Comparison of ENCODE assay signal across 17 cellular contexts in genomic region chr1:22794691-22795090, GRCh38.
DNase-seq lines count a peak whose midpoint lies in the region; ATAC-seq, FAIRE-seq and TF ChIP-seq lines count a peak whose summit lies in the region.
"Had no signal": no experiment of that assay in that cellular context is flagged by ENCODE, and none has a peak within 500 bp of the region (broad histone marks: within the 10 kb centered on the region; RNA-seq: fewer than 3 reads in every experiment).

No MANE protein-coding gene starts in this region.

- no peaks in the 10 kb centered on the region for H3K9me3 ChIP-seq in endodermal cell (ENCODE audit: control insufficient read depth, low read length)
- no peaks in the 10 kb centered on the region for H3K9me3 ChIP-seq in left lung
- no peaks in the 10 kb centered on the region for H3K9me3 ChIP-seq in thyroid gland
- no peaks in the 10 kb centered on the region for H3K9me3 ChIP-seq in tibial artery
- H3K9me3 ChIP-seq: BLaER1 treated with 17β-estradiol and CSF1 and Interleukin-3, amounts not matched to agents 10 nM and 100 nM; heart right ventricle; prostate gland had no signal

- H3K4me1 ChIP-seq in endodermal cell (ENCODE audit: control insufficient read depth, insufficient read depth, low read length) = peaks cover 17% of the 10 kb centered on the region
- H3K4me1 ChIP-seq in left lung = peaks cover 0 to 5% of the 10 kb centered on the region in 2 donors
- H3K4me1 ChIP-seq in thyroid gland = peaks cover 21 to 25% of the 10 kb centered on the region in 2 donors
- H3K4me1 ChIP-seq in tibial artery = peaks cover 0 to 4% (median 0%) of the 10 kb centered on the region in 4 donors

- H3K27me3 ChIP-seq in endodermal cell (ENCODE audit: control insufficient read depth, insufficient read depth, low read length, poor library complexity, severe bottlenecking) = no peaks in the 10 kb centered on the region
- no peaks in the 10 kb centered on the region for H3K27me3 ChIP-seq in left lung
- H3K27me3 ChIP-seq in thyroid gland = no peaks in the 10 kb centered on the region
- H3K27me3 ChIP-seq in tibial artery = no peaks in the 10 kb centered on the region
- H3K27me3 ChIP-seq: BLaER1 treated with 17β-estradiol and CSF1 and Interleukin-3, amounts not matched to agents 10 nM and 100 nM had no signal

- FAIRE-seq in GM12891 (lab: Jason Lieb, UNC) = no peak
- FAIRE-seq: endothelial cell of umbilical vein had no signal

- H3K9ac ChIP-seq in endodermal cell (ENCODE audit: extremely low read depth, low read length, poor library complexity, severe bottlenecking) = no peak overlapping the region

- no peaks in the 10 kb centered on the region for H3K27me3 Mint-ChIP-seq in endodermal cell (ENCODE audit: insufficient read depth)

- no peaks in the 10 kb centered on the region for H3K36me3 Mint-ChIP-seq in endodermal cell (ENCODE audit: low read depth)

- no peak overlapping the region for H3K4me3 Mint-ChIP-seq in endodermal cell

- TF ChIP-seq POLR2A in thyroid gland (IDR thresholded peaks at IDR 0.05) (no peak), GM12891 (IDR thresholded peaks at IDR 0.05; ENCODE audit: low read depth, low read length) (no peak)

- H3K4me3 ChIP-seq in endodermal cell (ENCODE audit: low read length) = no peak overlapping the region
- no peak overlapping the region for H3K4me3 ChIP-seq in left lung
- H3K4me3 ChIP-seq in thyroid gland (replicated peaks in 1 of 3) = no peak overlapping the region
- H3K4me3 ChIP-seq in tibial artery = no peak overlapping the region
- H3K4me3 ChIP-seq: BLaER1 treated with 17β-estradiol and CSF1 and Interleukin-3, amounts not matched to agents 10 nM and 100 nM; heart right ventricle; PC-9; prostate gland had no signal

- 71 to 75% methylated on average over 2 to 4 of the region's 4 CpGs for WGBS in endodermal cell (ENCODE audit: insufficient coverage in 1 of 2, insufficient read length in 1 of 2), 2 experiments
- 36 to 41% methylated on average over 4 of the region's 4 CpGs for WGBS in thyroid gland, 2 donors

- H3K36me3 ChIP-seq in endodermal cell (ENCODE audit: control insufficient read depth, insufficient read depth, low read length) (no peaks in the 10 kb centered on the region), left lung (no peaks in the 10 kb centered on the region), thyroid gland (no peaks in the 10 kb centered on the region), tibial artery (no peaks in the 10 kb centered on the region)
- H3K36me3 ChIP-seq: BLaER1 treated with 17β-estradiol and CSF1 and Interleukin-3, amounts not matched to agents 10 nM and 100 nM; heart right ventricle; prostate gland had no signal

- intact Hi-C loops in left lung (cut with DNase I) (no loop called here), thyroid gland (cut with DNase I) (no loop called here), tibial artery (cut with DNase I; ENCODE audit: low total_unique reads) (no loop called here)

- ATAC-seq in left lung (peak; percentile 35), HG02884 (IDR thresholded peaks at IDR 0.05; ENCODE audit: unreplicated experiment) (no peak)

- H3K27ac Mint-ChIP-seq in endodermal cell = peak overlapping the region; percentile 61
- H3K27ac Mint-ChIP-seq: activated T-helper 2 cell treated with anti-CD3 and anti-CD28 coated beads, Interferon-gamma antibody, Interleukin-2, Interleukin-4, amounts not matched to agents 10 μg/mL and 5 μg/mL and 100 μg/mL, durations not matched to agents 14 hours and 24 hours and 36 hours had no signal

- TF ChIP-seq CTCF in endodermal cell (conservative IDR thresholded peaks at IDR 0.05) (no peak), left lung (IDR thresholded peaks at IDR 0.05) (no peak), thyroid gland (IDR thresholded peaks at IDR 0.05) (no peak), tibial artery (IDR thresholded peaks at IDR 0.05) (no peak)

- H3K4me1 Mint-ChIP-seq in endodermal cell = peaks cover 46% of the 10 kb centered on the region

- peak; percentile 52 for DNase-seq in MV-4-11 (lab: John Stamatoyannopoulos, UW)
- DNase-seq in endodermal cell = no peak
- no peak for DNase-seq in left lung
- DNase-seq in thyroid gland = no peak
- no peak for DNase-seq in tibial artery
- no peak for DNase-seq in GM12891 (ENCODE audit: insufficient read length, low spot score)
- DNase-seq: DMS79 treated with DMSO at 0.1 percent for 48 hours, kidney glomerular epithelial cell, NCI-H187, NCI-H524 treated with DMSO at 0.1 percent for 48 hours, PC-9 had no signal

- no peak overlapping the region for H3K27ac ChIP-seq in endodermal cell (ENCODE audit: low read depth, low read length)
- H3K27ac ChIP-seq in left lung = peak overlapping the region in 1 of 2 donors; percentile 13
- H3K27ac ChIP-seq in thyroid gland = peak overlapping the region in 2 of 3 donors; percentile 31 to 56
- no peak overlapping the region for H3K27ac ChIP-seq in tibial artery
- H3K27ac ChIP-seq: PC-9 had no signal

- H3K9me3 Mint-ChIP-seq in endodermal cell = no peaks in the 10 kb centered on the region
- H3K9me3 Mint-ChIP-seq: activated T-helper 2 cell treated with anti-CD3 and anti-CD28 coated beads, Interferon-gamma antibody, Interleukin-2, Interleukin-4, amounts not matched to agents 10 μg/mL and 5 μg/mL and 100 μg/mL, durations not matched to agents 14 hours and 24 hours and 36 hours had no signal

TF ChIP-seq in GM12891, 5 proteins besides CTCF, POLR2A, EP300 and RAD21:
- no peak for TF ChIP-seq POU2F2 (IDR thresholded peaks at IDR 0.05; ENCODE audit: low read depth, low read length)
- TF ChIP-seq POLR2AphosphoS5 (IDR thresholded peaks at IDR 0.05; ENCODE audit: low read depth, low read length) = no peak
- TF ChIP-seq SPI1 (IDR thresholded peaks at IDR 0.05; ENCODE audit: low read depth, low read length) = no peak
- no peak for TF ChIP-seq TAF1 (IDR thresholded peaks at IDR 0.05; ENCODE audit: low read depth, low read length)
- TF ChIP-seq PAX5 (IDR thresholded peaks at IDR 0.05; ENCODE audit: insufficient read depth, low read length, severe bottlenecking) = no peak

Comparison
In these comparisons a context has a peak if more than half of its experiments do, and no peak if none do; other contexts are left out.
1. H3K27ac ChIP-seq: peak in thyroid gland (2 of 3); none in endodermal cell (single experiment) and tibial artery (0 of 2).